Comparison of ENCODE assay signal across 28 cellular contexts in the genomic region with DNA sequence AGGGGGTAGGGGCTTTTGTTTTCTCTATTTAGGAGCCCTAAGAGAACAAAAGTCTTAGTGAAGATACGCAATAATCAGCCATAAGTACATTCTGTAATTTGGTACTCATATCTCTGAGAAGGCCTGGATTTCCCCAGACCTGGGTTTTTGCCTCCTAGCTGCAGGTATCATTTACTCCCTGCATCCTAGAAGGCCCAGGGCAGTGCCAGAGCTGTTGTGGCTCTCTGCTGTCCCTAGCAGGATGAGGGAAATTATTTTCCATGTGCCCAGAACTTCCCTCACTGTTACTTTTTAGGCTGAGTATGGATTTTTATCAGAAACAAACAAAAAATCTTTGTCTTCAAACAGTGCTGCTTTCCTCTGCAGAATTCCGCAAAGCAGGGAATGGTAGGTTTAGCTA.
"Had no signal": no experiment of that assay in that cellular context is flagged by ENCODE, and none has a peak within 500 bp of the region (broad histone marks: within the 10 kb centered on the region; RNA-seq: fewer than 3 reads in every experiment).

No MANE protein-coding gene starts in this region.

- H3K4me3 ChIP-seq: adrenal gland, coronary artery, MG63, SJCRH30 had no signal

- DNase-seq: activated CD4-positive, alpha-beta T cell treated with anti-CD3 and anti-CD28 coated beads for 48 hours; activated CD4-positive, alpha-beta T cell treated with anti-CD3 and anti-CD28 coated beads, Interleukin-2, amount 50 U/mL, for 4 hours; activated CD4-positive, CD25-positive, alpha-beta regulatory T cell treated with anti-CD3 and anti-CD28 coated beads, Interleukin-2, amount 50 U/mL, for 72 hours; activated CD8-positive, alpha-beta memory T cell treated with anti-CD3 and anti-CD28 coated beads for 24 hours; activated gamma-delta T cell; activated naive CD4-positive, alpha-beta T cell treated with anti-CD3 and anti-CD28 coated beads for 36 hours; activated naive CD8-positive, alpha-beta T cell treated with anti-CD3 and anti-CD28 coated beads for 36 hours; activated T-cell treated with anti-CD3 and anti-CD28 coated beads, Interleukin-2, amount 50 U/mL, for 4 hours; adrenal gland; anterior cingulate cortex; central memory CD4-positive, alpha-beta T cell; MG63; MV-4-11; NCI-H1092 treated with DMSO at 0.1 percent for 48 hours; NCI-H1417 treated with DMSO at 0.1 percent for 48 hours; NCI-H1694; NCI-H2029; NCI-H2227 treated with DMSO at 0.1 percent for 48 hours; NCI-H446 treated with DMSO at 0.1 percent for 48 hours; NCI-H526; NCI-H82; OCI-M1; RPMI8226 had no signal

- H3K4me1 Mint-ChIP-seq: activated naive CD8-positive, alpha-beta T cell treated with anti-CD3 and anti-CD28 coated beads for 36 hours had no signal

- ATAC-seq: activated T-cell treated with anti-CD3 and anti-CD28 coated beads, Interleukin-2, amount 50 U/mL, for 4 hours; Panc1; Right ventricle myocardium inferior had no signal

- H3K4me1 ChIP-seq: adrenal gland, SJCRH30 had no signal

- H3K9me3 ChIP-seq: adrenal gland, MG63, SJCRH30 had no signal

- H3K27ac ChIP-seq: adrenal gland, coronary artery, SJCRH30 had no signal

- H3K36me3 ChIP-seq: adrenal gland, MG63, SJCRH30 had no signal

- H3K9me3 Mint-ChIP-seq: T-helper 1 cell treated with Interleukin-12 subunit alpha and Interleukin-12 subunit beta and Interleukin-4 antibody, amounts not matched to agents 30 μg/mL and 1 μg/mL, for 36 hours had no signal

- H3K4me3 Mint-ChIP-seq: activated naive CD4-positive, alpha-beta T cell treated with anti-CD3 and anti-CD28 coated beads for 36 hours; activated naive CD8-positive, alpha-beta T cell treated with anti-CD3 and anti-CD28 coated beads for 36 hours; activated T-cell treated with anti-CD3 and anti-CD28 coated beads, Interleukin-2, amount 50 U/mL, for 4 hours; T-helper 1 cell treated with Interleukin-12 subunit alpha and Interleukin-12 subunit beta and Interleukin-4 antibody, amounts not matched to agents 30 μg/mL and 1 μg/mL, for 36 hours had no signal

- H3K27ac Mint-ChIP-seq: activated naive CD4-positive, alpha-beta T cell treated with anti-CD3 and anti-CD28 coated beads for 36 hours; activated naive CD8-positive, alpha-beta T cell treated with anti-CD3 and anti-CD28 coated beads for 36 hours; T-helper 1 cell treated with Interleukin-12 subunit alpha and Interleukin-12 subunit beta and Interleukin-4 antibody, amounts not matched to agents 30 μg/mL and 1 μg/mL, for 36 hours had no signal

- H3K27me3 ChIP-seq: adrenal gland, MG63, SJCRH30 had no signal

- H3K27me3 Mint-ChIP-seq: activated naive CD8-positive, alpha-beta T cell treated with anti-CD3 and anti-CD28 coated beads for 36 hours had no signal

- H3K36me3 Mint-ChIP-seq: activated naive CD8-positive, alpha-beta T cell treated with anti-CD3 and anti-CD28 coated beads for 36 hours had no signal
